27 cellular contexts compared by ENCODE assay signal in genomic region chr2:72349016-72349415, GRCh38.
"Had no signal": no experiment of that assay in that cellular context is flagged by ENCODE, and none has a peak within 500 bp of the region (broad histone marks: within the 10 kb centered on the region; RNA-seq: fewer than 3 reads in every experiment).

No MANE protein-coding gene starts in this region.

- H3K27ac Mint-ChIP-seq: activated CD4-positive, alpha-beta memory T cell treated with anti-CD3 and anti-CD28 coated beads, Interleukin-2, amount 10 ng/mL, durations not matched to agents 7 days and 5 days; activated CD4-positive, alpha-beta T cell treated with anti-CD3 and anti-CD28 coated beads for 36 hours; activated CD4-positive, alpha-beta T cell treated with anti-CD3 and anti-CD28 coated beads, Interleukin-2, amount 10 ng/mL, durations not matched to agents 24 days and 14 days; activated naive CD4-positive, alpha-beta T cell treated with anti-CD3 and anti-CD28 coated beads, Interleukin-2, amount 10 ng/mL, durations not matched to agents 7 days and 5 days; activated naive CD4-positive, alpha-beta T cell treated with anti-CD3 and anti-CD28 coated beads, Interleukin-2, amount 50 U/mL, for 72 hours; activated naive CD8-positive, alpha-beta T cell treated with anti-CD3 and anti-CD28 coated beads, Interleukin-2, amount 10 ng/mL, durations not matched to agents 7 days and 5 days; activated T-cell treated with anti-CD3 and anti-CD28 coated beads, Interleukin-2, amount 50 U/mL, for 24 hours; activated T-cell treated with anti-CD3 and anti-CD28 coated beads, Interleukin-2, amount 50 U/mL, for 72 hours; endodermal cell had no signal

- H3K27me3 Mint-ChIP-seq: activated CD4-positive, alpha-beta memory T cell treated with anti-CD3 and anti-CD28 coated beads, Interleukin-2, amount 10 ng/mL, durations not matched to agents 7 days and 5 days; activated CD4-positive, alpha-beta T cell treated with anti-CD3 and anti-CD28 coated beads for 36 hours; activated CD4-positive, alpha-beta T cell treated with anti-CD3 and anti-CD28 coated beads, Interleukin-2, amount 10 ng/mL, durations not matched to agents 24 days and 14 days; activated naive CD4-positive, alpha-beta T cell treated with anti-CD3 and anti-CD28 coated beads, Interleukin-2, amount 10 ng/mL, durations not matched to agents 7 days and 5 days; activated naive CD8-positive, alpha-beta T cell treated with anti-CD3 and anti-CD28 coated beads, Interleukin-2, amount 10 ng/mL, durations not matched to agents 7 days and 5 days; activated T-cell treated with anti-CD3 and anti-CD28 coated beads, Interleukin-2, amount 50 U/mL, for 24 hours had no signal

- DNase-seq: activated CD4-positive, alpha-beta memory T cell treated with anti-CD3 and anti-CD28 coated beads, Interleukin-2, amount 10 ng/mL, durations not matched to agents 7 days and 5 days; activated CD4-positive, alpha-beta T cell treated with anti-CD3 and anti-CD28 coated beads for 36 hours; activated CD4-positive, alpha-beta T cell treated with anti-CD3 and anti-CD28 coated beads, Interleukin-2, amount 10 ng/mL, durations not matched to agents 24 days and 14 days; activated CD4-positive, CD25-positive, alpha-beta regulatory T cell; activated CD4-positive, CD25-positive, alpha-beta regulatory T cell treated with anti-CD3 and anti-CD28 coated beads, Interleukin-2, amount 50 U/mL, for 72 hours; activated CD8-positive, alpha-beta memory T cell treated with anti-CD3 and anti-CD28 coated beads, Interleukin-2, amount 50 U/mL, for 48 hours; activated gamma-delta T cell; activated naive CD4-positive, alpha-beta T cell; activated naive CD4-positive, alpha-beta T cell treated with anti-CD3 and anti-CD28 coated beads, Interleukin-2, amount 10 ng/mL, durations not matched to agents 7 days and 5 days; activated naive CD8-positive, alpha-beta T cell treated with anti-CD3 and anti-CD28 coated beads, Interleukin-2, amount 10 ng/mL, durations not matched to agents 7 days and 5 days; activated T-cell treated with anti-CD3 and anti-CD28 coated beads for 4 hours; activated T-cell treated with anti-CD3 and anti-CD28 coated beads, Interleukin-2, amount 50 U/mL, for 24 hours; activated T-cell treated with anti-CD3 and anti-CD28 coated beads, Interleukin-2, amount 50 U/mL, for 72 hours; amniotic stem cell; aorta; body of pancreas; caudate nucleus; cortex of kidney; dorsolateral prefrontal cortex; effector memory CD4-positive, alpha-beta T cell; endodermal cell; erythroblast; foreskin fibroblast; heart left ventricle; T-helper 2 cell had no signal

- H3K4me3 ChIP-seq: body of pancreas, dorsolateral prefrontal cortex, esophagus muscularis mucosa, heart left ventricle had no signal

- H3K4me3 Mint-ChIP-seq: activated CD4-positive, alpha-beta memory T cell treated with anti-CD3 and anti-CD28 coated beads, Interleukin-2, amount 10 ng/mL, durations not matched to agents 7 days and 5 days; activated CD4-positive, alpha-beta T cell treated with anti-CD3 and anti-CD28 coated beads for 36 hours; activated CD4-positive, alpha-beta T cell treated with anti-CD3 and anti-CD28 coated beads, Interleukin-2, amount 10 ng/mL, durations not matched to agents 24 days and 14 days; activated naive CD4-positive, alpha-beta T cell treated with anti-CD3 and anti-CD28 coated beads, Interleukin-2, amount 10 ng/mL, durations not matched to agents 7 days and 5 days; activated naive CD8-positive, alpha-beta T cell treated with anti-CD3 and anti-CD28 coated beads, Interleukin-2, amount 10 ng/mL, durations not matched to agents 7 days and 5 days; activated T-cell treated with anti-CD3 and anti-CD28 coated beads, Interleukin-2, amount 50 U/mL, for 24 hours; activated T-cell treated with anti-CD3 and anti-CD28 coated beads, Interleukin-2, amount 50 U/mL, for 72 hours; endodermal cell had no signal

- H3K9me3 Mint-ChIP-seq: activated CD4-positive, alpha-beta T cell treated with anti-CD3 and anti-CD28 coated beads, Interleukin-2, amount 10 ng/mL, durations not matched to agents 24 days and 14 days; activated naive CD4-positive, alpha-beta T cell treated with anti-CD3 and anti-CD28 coated beads, Interleukin-2, amount 10 ng/mL, durations not matched to agents 7 days and 5 days had no signal

- H3K36me3 Mint-ChIP-seq: activated naive CD4-positive, alpha-beta T cell treated with anti-CD3 and anti-CD28 coated beads, Interleukin-2, amount 10 ng/mL, durations not matched to agents 7 days and 5 days; activated naive CD8-positive, alpha-beta T cell treated with anti-CD3 and anti-CD28 coated beads, Interleukin-2, amount 10 ng/mL, durations not matched to agents 7 days and 5 days had no signal

- H3K4me1 Mint-ChIP-seq: activated CD4-positive, alpha-beta memory T cell treated with anti-CD3 and anti-CD28 coated beads, Interleukin-2, amount 10 ng/mL, durations not matched to agents 7 days and 5 days; activated CD4-positive, alpha-beta T cell treated with anti-CD3 and anti-CD28 coated beads for 36 hours; activated CD4-positive, alpha-beta T cell treated with anti-CD3 and anti-CD28 coated beads, Interleukin-2, amount 10 ng/mL, durations not matched to agents 24 days and 14 days; activated naive CD4-positive, alpha-beta T cell treated with anti-CD3 and anti-CD28 coated beads, Interleukin-2, amount 10 ng/mL, durations not matched to agents 7 days and 5 days; activated naive CD8-positive, alpha-beta T cell treated with anti-CD3 and anti-CD28 coated beads, Interleukin-2, amount 10 ng/mL, durations not matched to agents 7 days and 5 days had no signal
